In genomic region chr17:32930512-32930911, GRCh38 we compare ENCODE assay signal across 1 cellular context.
TF ChIP-seq lines count a peak whose summit lies in the region.

No MANE protein-coding gene starts in this region.

TF ChIP-seq in IMR-90, 13 proteins besides CTCF, POLR2A, EP300 and RAD21:
- TF ChIP-seq MAZ (IDR thresholded peaks at IDR 0.05; ENCODE audit: borderline replicate concordance, low read depth, low read length): no peak
- TF ChIP-seq, protein P1, sequence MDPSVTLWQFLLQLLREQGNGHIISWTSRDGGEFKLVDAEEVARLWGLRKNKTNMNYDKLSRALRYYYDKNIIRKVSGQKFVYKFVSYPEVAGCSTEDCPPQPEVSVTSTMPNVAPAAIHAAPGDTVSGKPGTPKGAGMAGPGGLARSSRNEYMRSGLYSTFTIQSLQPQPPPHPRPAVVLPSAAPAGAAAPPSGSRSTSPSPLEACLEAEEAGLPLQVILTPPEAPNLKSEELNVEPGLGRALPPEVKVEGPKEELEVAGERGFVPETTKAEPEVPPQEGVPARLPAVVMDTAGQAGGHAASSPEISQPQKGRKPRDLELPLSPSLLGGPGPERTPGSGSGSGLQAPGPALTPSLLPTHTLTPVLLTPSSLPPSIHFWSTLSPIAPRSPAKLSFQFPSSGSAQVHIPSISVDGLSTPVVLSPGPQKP (IDR thresholded peaks at IDR 0.05; ENCODE audit: borderline replicate concordance, low read depth, low read length): no peak
- no peak for TF ChIP-seq MAFK (IDR thresholded peaks at IDR 0.05; ENCODE audit: low read depth, low read length)
- TF ChIP-seq CHD1 (IDR thresholded peaks at IDR 0.05; ENCODE audit: low read depth, low read length): no peak
- no peak for TF ChIP-seq MXI1 (IDR thresholded peaks at IDR 0.05; ENCODE audit: borderline replicate concordance, low read depth, low read length)
